ENCODE assay signal across 9 cellular contexts in genomic region chr4:165580379-165580905, GRCh38.
A peak's percentile ranks its signal among the peaks of the same experiment; 100 is the strongest.
DNase-seq lines count a peak whose midpoint lies in the region; TF ChIP-seq lines count a peak whose summit lies in the region.
"Had no signal": no experiment of that assay in that cellular context is flagged by ENCODE, and none has a peak within 500 bp of the region (broad histone marks: within the 10 kb centered on the region; RNA-seq: fewer than 3 reads in every experiment).

No MANE protein-coding gene starts in this region.

- WGBS in mammary epithelial cell (ENCODE audit: low coverage, missing lambda C conversion rate) = 0% methylated on average over 4 of the region's 4 CpGs

- no peaks in the 10 kb centered on the region for H3K79me2 ChIP-seq in mammary epithelial cell (ENCODE audit: insufficient read depth, low read length)
- H3K79me2 ChIP-seq in MM.1S (ENCODE audit: low read length) = no peaks in the 10 kb centered on the region

- H3K27ac ChIP-seq in mammary epithelial cell (ENCODE audit: insufficient read depth, low read depth, low read length) (peak overlapping the region; percentile 90), MM.1S (ENCODE audit: low read length) (no peak overlapping the region)

- no peaks in the 10 kb centered on the region for H3K27me3 ChIP-seq in mammary epithelial cell (ENCODE audit: insufficient read depth, low read length)
- H3K27me3 ChIP-seq in H7 (ENCODE audit: control insufficient read depth, insufficient read depth, low read length) = no peaks in the 10 kb centered on the region
- no peaks in the 10 kb centered on the region for H3K27me3 ChIP-seq in MM.1S (replicated peaks; ENCODE audit: insufficient read depth, low read length)

- intact Hi-C loops in mammary epithelial cell (cut with micrococcal nuclease) = loop anchor here (5.0 kb wide), 1 partner anchor 157 kb away; no protein-coding TSS in a partner anchor

- no peaks in the 10 kb centered on the region for H3F3A ChIP-seq in MM.1S (ENCODE audit: insufficient read depth, low read length)

- POLR2A ChIA-PET in AG04449 (lab: Yijun Ruan, JAX) = no interaction called here

- H2AFZ ChIP-seq in mammary epithelial cell (ENCODE audit: low read depth, low read length) (peak overlapping the region; percentile 64), MM.1S (ENCODE audit: low read length) (no peak overlapping the region)

- in situ Hi-C loops in mammary epithelial cell (cut with MboI; ENCODE audit: low sequenced_read_pairs in 2 of 2) (no loop called here), G401 (cut with HindIII; ENCODE audit: low sequenced_read_pairs) (no loop called here)

- H3K4me2 ChIP-seq in mammary epithelial cell (ENCODE audit: insufficient read depth, low read depth, low read length) (peak overlapping the region; percentile 53), MM.1S (ENCODE audit: low read depth, low read length) (no peak overlapping the region)

- no peak for TF ChIP-seq CTCF in AG04449 (IDR thresholded peaks at IDR 0.05; ENCODE audit: insufficient read depth, low read length, missing control alignments)
- no peak for TF ChIP-seq CTCF in mammary epithelial cell (conservative IDR thresholded peaks at IDR 0.05 in 1 of 2, IDR thresholded peaks at IDR 0.05 in 1 of 2; ENCODE audit: extremely low read depth in 1 of 2, insufficient read depth in 1 of 2, low read depth in 1 of 2, low read length in 2 of 2)
- TF ChIP-seq CTCF in MM.1S (IDR thresholded peaks at IDR 0.05; ENCODE audit: low read length) = no peak

- DNase-seq in AG04449 (ENCODE audit: low read depth, low spot score) (peak; percentile 23), HS-5 (ENCODE audit: low read depth) (peak; percentile 75), mammary epithelial cell (peak; percentile 100), islet precursor cell (peak; percentile 97), H7 (no peak), HuH-7 (ENCODE audit: low spot score) (no peak), G401 (ENCODE audit: low spot score) (no peak), MM.1S (no peak)
- DNase-seq: COR-L47 had no signal

- H4K20me1 ChIP-seq in mammary epithelial cell (ENCODE audit: insufficient read depth, low read length) = no peaks in the 10 kb centered on the region
- no peaks in the 10 kb centered on the region for H4K20me1 ChIP-seq in MM.1S (ENCODE audit: insufficient read depth, low read length)

- BruUV-seq in mammary epithelial cell (replicated peaks; lab: Mats Ljungman, UMichigan) = no TSS peak

- H3K9ac ChIP-seq in mammary epithelial cell (ENCODE audit: insufficient read depth, low read length) (peak overlapping the region; percentile 28), MM.1S (ENCODE audit: low read length) (no peak overlapping the region)

- H3K9me2 ChIP-seq in MM.1S (replicated peaks; ENCODE audit: insufficient read depth, low read length) = no peaks in the 10 kb centered on the region

- dilution Hi-C loops in mammary epithelial cell (cut with HindIII; ENCODE audit: low sequenced_read_pairs) = no loop called here

- CTCF ChIA-PET in AG04449 (lab: Yijun Ruan, JAX) = no interaction called here
- CTCF ChIA-PET in mammary epithelial cell (lab: Charles Lee; ENCODE audit: low non-redundant PET) = interaction anchor here (0.5 kb wide), 1 partner anchor 406 kb away, joined by 4 read pairs; no protein-coding TSS in a partner anchor

- H3K9me3 ChIP-seq in mammary epithelial cell (replicated peaks; ENCODE audit: insufficient read depth, low read length) (no peaks in the 10 kb centered on the region), MM.1S (replicated peaks; ENCODE audit: insufficient read depth, low read length) (no peaks in the 10 kb centered on the region)

- no peak overlapping the region for H3K4me3 ChIP-seq in AG04449 (ENCODE audit: low read depth, low read length)
- no peak overlapping the region for H3K4me3 ChIP-seq in mammary epithelial cell (replicated peaks in 1 of 3; ENCODE audit: insufficient read depth in 1 of 3, low read depth in 2 of 3, low read length in 3 of 3)
- H3K4me3 ChIP-seq in H7 (ENCODE audit: insufficient read depth, low read depth, low read length) = no peak overlapping the region
- no peak overlapping the region for H3K4me3 ChIP-seq in MM.1S (ENCODE audit: low read length)

- H3K4me1 ChIP-seq in mammary epithelial cell (ENCODE audit: insufficient read depth, low read length) (peaks cover 23% of the 10 kb centered on the region), MM.1S (ENCODE audit: low read length) (no peaks in the 10 kb centered on the region)

- no peaks in the 10 kb centered on the region for H3K36me3 ChIP-seq in mammary epithelial cell (ENCODE audit: insufficient read depth, low read length)
- H3K36me3 ChIP-seq in H7 (replicated peaks; ENCODE audit: control insufficient read depth, insufficient read depth, low read length) = no peaks in the 10 kb centered on the region
- H3K36me3 ChIP-seq in MM.1S (replicated peaks; ENCODE audit: insufficient read depth, low read length) = no peaks in the 10 kb centered on the region

Comparison
In these comparisons a context has a peak if more than half of its experiments do, and no peak if none do; other contexts are left out.
1. DNase-seq: peak in AG04449 (single experiment), HS-5 (single experiment), mammary epithelial cell (single experiment) and islet precursor cell (single experiment); none in H7 (single experiment), HuH-7 (single experiment), G401 (single experiment) and MM.1S (single experiment).